In the genomic region with DNA sequence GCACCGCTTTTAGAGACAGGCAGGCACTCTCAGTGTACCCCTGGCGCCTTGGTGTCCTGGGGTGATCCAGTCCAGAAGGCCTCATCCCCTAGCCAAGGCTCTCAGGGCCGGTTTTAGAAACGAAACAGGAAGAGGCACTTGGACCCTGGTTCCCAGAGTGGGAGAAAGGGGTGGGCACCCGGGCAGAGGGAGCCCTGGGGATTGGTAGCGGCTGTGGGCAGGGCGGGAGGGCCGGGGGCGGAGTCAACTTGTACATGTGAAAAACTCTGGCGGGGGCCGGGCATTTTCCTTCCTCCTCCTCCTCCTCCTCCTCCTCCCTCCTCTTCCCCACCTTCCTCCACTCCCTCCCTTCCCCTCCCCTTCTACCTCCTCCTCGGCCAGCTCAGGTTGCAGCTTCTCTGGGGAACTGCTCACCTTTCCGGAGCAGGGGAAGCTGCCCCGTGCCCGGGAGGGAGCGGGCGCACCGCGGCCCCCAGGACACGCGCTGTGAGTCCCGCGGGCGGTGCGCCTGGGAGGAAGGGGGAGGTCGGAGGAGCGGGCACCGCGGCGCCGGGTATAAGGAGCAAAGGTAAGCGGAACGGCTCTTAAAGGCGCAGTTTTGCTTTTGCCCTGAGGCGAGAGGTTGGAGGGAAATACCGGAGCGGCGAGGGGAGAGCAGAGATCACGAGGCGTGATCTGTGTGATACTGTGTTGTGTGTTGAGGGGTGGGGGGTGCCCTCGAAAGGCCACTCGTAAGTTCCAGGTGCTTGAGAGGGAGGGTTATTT, we compare ENCODE assay signal across 2 cellular contexts.
TF ChIP-seq lines count a peak whose summit lies in the region.

A gene (plus strand): TSS at position 359 of the 765 bp plus-strand sequence. CDS start 18,499 bp downstream, outside the sequence.

TF ChIP-seq in A549, 52 proteins besides CTCF, POLR2A, EP300 and RAD21 (continued from another document):
- TF ChIP-seq HOXA7 (CRISPR knock-in tag; IDR thresholded peaks at IDR 0.05) (no peak), RNF2 (IDR thresholded peaks at IDR 0.05; ENCODE audit: borderline replicate concordance, low read depth) (peak; percentile 61; the same call in 1 of the 2 replicates), EHMT2 (IDR thresholded peaks at IDR 0.05; ENCODE audit: low read depth) (no peak), NR3C1 (IDR thresholded peaks at IDR 0.05) (no peak), TP53 (CRISPR knock-in tag; IDR thresholded peaks at IDR 0.05) (no peak)
- TF ChIP-seq, protein P1, sequence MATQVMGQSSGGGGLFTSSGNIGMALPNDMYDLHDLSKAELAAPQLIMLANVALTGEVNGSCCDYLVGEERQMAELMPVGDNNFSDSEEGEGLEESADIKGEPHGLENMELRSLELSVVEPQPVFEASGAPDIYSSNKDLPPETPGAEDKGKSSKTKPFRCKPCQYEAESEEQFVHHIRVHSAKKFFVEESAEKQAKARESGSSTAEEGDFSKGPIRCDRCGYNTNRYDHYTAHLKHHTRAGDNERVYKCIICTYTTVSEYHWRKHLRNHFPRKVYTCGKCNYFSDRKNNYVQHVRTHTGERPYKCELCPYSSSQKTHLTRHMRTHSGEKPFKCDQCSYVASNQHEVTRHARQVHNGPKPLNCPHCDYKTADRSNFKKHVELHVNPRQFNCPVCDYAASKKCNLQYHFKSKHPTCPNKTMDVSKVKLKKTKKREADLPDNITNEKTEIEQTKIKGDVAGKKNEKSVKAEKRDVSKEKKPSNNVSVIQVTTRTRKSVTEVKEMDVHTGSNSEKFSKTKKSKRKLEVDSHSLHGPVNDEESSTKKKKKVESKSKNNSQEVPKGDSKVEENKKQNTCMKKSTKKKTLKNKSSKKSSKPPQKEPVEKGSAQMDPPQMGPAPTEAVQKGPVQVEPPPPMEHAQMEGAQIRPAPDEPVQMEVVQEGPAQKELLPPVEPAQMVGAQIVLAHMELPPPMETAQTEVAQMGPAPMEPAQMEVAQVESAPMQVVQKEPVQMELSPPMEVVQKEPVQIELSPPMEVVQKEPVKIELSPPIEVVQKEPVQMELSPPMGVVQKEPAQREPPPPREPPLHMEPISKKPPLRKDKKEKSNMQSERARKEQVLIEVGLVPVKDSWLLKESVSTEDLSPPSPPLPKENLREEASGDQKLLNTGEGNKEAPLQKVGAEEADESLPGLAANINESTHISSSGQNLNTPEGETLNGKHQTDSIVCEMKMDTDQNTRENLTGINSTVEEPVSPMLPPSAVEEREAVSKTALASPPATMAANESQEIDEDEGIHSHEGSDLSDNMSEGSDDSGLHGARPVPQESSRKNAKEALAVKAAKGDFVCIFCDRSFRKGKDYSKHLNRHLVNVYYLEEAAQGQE (IDR thresholded peaks at IDR 0.05) = no peak

TF ChIP-seq in HEK293, 187 proteins besides CTCF, POLR2A, EP300 and RAD21 (continued from another document and continues in another):
- TF ChIP-seq, protein P2, sequence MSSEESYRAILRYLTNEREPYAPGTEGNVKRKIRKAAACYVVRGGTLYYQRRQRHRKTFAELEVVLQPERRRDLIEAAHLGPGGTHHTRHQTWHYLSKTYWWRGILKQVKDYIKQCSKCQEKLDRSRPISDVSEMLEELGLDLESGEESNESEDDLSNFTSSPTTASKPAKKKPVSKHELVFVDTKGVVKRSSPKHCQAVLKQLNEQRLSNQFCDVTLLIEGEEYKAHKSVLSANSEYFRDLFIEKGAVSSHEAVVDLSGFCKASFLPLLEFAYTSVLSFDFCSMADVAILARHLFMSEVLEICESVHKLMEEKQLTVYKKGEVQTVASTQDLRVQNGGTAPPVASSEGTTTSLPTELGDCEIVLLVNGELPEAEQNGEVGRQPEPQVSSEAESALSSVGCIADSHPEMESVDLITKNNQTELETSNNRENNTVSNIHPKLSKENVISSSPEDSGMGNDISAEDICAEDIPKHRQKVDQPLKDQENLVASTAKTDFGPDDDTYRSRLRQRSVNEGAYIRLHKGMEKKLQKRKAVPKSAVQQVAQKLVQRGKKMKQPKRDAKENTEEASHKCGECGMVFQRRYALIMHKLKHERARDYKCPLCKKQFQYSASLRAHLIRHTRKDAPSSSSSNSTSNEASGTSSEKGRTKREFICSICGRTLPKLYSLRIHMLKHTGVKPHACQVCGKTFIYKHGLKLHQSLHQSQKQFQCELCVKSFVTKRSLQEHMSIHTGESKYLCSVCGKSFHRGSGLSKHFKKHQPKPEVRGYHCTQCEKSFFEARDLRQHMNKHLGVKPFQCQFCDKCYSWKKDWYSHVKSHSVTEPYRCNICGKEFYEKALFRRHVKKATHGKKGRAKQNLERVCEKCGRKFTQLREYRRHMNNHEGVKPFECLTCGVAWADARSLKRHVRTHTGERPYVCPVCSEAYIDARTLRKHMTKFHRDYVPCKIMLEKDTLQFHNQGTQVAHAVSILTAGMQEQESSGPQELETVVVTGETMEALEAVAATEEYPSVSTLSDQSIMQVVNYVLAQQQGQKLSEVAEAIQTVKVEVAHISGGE (tag by site-specific recombination; conservative IDR thresholded peaks at IDR 0.05; ENCODE audit: low read depth) = peak; percentile 53; the same call in 1 of the 2 replicates
- peak; percentile 92 for TF ChIP-seq SP3 (tag by site-specific recombination; IDR thresholded peaks at IDR 0.05)
- no peak for TF ChIP-seq MEIS1 (CRISPR knock-in tag; IDR thresholded peaks at IDR 0.05; ENCODE audit: borderline replicate concordance)
- TF ChIP-seq ZBTB7A (tag by site-specific recombination; IDR thresholded peaks at IDR 0.05; ENCODE audit: low read depth) = peak; percentile 41; the same call in 1 of the 2 replicates
- peak; percentile 62; the same call in 1 of the 2 replicates for TF ChIP-seq KLF1 (tag by site-specific recombination; IDR thresholded peaks at IDR 0.05)
- TF ChIP-seq, protein P3, sequence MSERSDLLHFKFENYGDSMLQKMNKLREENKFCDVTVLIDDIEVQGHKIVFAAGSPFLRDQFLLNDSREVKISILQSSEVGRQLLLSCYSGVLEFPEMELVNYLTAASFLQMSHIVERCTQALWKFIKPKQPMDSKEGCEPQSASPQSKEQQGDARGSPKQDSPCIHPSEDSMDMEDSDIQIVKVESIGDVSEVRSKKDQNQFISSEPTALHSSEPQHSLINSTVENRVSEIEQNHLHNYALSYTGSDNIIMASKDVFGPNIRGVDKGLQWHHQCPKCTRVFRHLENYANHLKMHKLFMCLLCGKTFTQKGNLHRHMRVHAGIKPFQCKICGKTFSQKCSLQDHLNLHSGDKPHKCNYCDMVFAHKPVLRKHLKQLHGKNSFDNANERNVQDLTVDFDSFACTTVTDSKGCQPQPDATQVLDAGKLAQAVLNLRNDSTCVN (tag by site-specific recombination; optimal IDR thresholded peaks at IDR 0.05) = peak; percentile 83
- TF ChIP-seq ZNF23 (tag by site-specific recombination; IDR thresholded peaks at IDR 0.05; ENCODE audit: borderline replicate concordance) = no peak
- TF ChIP-seq, protein P4, sequence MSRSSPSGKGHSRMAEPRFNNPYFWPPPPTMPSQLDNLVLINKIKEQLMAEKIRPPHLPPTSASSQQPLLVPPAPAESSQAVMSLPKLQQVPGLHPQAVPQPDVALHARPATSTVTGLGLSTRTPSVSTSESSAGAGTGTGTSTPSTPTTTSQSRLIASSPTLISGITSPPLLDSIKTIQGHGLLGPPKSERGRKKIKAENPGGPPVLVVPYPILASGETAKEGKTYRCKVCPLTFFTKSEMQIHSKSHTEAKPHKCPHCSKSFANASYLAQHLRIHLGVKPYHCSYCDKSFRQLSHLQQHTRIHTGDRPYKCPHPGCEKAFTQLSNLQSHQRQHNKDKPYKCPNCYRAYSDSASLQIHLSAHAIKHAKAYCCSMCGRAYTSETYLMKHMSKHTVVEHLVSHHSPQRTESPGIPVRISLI (tag by site-specific recombination; IDR thresholded peaks at IDR 0.05) = 0 out of 2 replicates have a peak, but pooled peaks have one; percentile 30
- peak; percentile 86 for TF ChIP-seq GLIS2 (tag by site-specific recombination; IDR thresholded peaks at IDR 0.05)
- TF ChIP-seq, protein P5, sequence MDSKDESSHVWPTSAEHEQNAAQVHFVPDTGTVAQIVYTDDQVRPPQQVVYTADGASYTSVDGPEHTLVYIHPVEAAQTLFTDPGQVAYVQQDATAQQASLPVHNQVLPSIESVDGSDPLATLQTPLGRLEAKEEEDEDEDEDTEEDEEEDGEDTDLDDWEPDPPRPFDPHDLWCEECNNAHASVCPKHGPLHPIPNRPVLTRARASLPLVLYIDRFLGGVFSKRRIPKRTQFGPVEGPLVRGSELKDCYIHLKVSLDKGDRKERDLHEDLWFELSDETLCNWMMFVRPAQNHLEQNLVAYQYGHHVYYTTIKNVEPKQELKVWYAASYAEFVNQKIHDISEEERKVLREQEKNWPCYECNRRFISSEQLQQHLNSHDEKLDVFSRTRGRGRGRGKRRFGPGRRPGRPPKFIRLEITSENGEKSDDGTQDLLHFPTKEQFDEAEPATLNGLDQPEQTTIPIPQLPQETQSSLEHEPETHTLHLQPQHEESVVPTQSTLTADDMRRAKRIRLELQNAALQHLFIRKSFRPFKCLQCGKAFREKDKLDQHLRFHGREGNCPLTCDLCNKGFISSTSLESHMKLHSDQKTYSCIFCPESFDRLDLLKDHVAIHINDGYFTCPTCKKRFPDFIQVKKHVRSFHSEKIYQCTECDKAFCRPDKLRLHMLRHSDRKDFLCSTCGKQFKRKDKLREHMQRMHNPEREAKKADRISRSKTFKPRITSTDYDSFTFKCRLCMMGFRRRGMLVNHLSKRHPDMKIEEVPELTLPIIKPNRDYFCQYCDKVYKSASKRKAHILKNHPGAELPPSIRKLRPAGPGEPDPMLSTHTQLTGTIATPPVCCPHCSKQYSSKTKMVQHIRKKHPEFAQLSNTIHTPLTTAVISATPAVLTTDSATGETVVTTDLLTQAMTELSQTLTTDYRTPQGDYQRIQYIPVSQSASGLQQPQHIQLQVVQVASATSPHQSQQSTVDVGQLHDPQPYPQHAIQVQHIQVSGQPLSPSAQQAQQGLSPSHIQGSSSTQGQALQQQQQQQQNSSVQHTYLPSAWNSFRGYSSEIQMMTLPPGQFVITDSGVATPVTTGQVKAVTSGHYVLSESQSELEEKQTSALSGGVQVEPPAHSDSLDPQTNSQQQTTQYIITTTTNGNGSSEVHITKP (tag by site-specific recombination; IDR thresholded peaks at IDR 0.05) = peak; percentile 88
- TF ChIP-seq, protein P6, sequence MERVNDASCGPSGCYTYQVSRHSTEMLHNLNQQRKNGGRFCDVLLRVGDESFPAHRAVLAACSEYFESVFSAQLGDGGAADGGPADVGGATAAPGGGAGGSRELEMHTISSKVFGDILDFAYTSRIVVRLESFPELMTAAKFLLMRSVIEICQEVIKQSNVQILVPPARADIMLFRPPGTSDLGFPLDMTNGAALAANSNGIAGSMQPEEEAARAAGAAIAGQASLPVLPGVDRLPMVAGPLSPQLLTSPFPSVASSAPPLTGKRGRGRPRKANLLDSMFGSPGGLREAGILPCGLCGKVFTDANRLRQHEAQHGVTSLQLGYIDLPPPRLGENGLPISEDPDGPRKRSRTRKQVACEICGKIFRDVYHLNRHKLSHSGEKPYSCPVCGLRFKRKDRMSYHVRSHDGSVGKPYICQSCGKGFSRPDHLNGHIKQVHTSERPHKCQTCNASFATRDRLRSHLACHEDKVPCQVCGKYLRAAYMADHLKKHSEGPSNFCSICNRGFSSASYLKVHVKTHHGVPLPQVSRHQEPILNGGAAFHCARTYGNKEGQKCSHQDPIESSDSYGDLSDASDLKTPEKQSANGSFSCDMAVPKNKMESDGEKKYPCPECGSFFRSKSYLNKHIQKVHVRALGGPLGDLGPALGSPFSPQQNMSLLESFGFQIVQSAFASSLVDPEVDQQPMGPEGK (tag by site-specific recombination; IDR thresholded peaks at IDR 0.05) = peak; percentile 96
- no peak for TF ChIP-seq ZNF184 (tag by site-specific recombination; IDR thresholded peaks at IDR 0.05)
- TF ChIP-seq, protein P7, sequence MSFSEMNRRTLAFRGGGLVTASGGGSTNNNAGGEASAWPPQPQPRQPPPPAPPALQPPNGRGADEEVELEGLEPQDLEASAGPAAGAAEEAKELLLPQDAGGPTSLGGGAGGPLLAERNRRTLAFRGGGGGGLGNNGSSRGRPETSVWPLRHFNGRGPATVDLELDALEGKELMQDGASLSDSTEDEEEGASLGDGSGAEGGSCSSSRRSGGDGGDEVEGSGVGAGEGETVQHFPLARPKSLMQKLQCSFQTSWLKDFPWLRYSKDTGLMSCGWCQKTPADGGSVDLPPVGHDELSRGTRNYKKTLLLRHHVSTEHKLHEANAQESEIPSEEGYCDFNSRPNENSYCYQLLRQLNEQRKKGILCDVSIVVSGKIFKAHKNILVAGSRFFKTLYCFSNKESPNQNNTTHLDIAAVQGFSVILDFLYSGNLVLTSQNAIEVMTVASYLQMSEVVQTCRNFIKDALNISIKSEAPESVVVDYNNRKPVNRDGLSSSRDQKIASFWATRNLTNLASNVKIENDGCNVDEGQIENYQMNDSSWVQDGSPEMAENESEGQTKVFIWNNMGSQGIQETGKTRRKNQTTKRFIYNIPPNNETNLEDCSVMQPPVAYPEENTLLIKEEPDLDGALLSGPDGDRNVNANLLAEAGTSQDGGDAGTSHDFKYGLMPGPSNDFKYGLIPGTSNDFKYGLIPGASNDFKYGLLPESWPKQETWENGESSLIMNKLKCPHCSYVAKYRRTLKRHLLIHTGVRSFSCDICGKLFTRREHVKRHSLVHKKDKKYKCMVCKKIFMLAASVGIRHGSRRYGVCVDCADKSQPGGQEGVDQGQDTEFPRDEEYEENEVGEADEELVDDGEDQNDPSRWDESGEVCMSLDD (tag by site-specific recombination; IDR thresholded peaks at IDR 0.05) = peak; percentile 58
- TF ChIP-seq TCF7L2 (IDR thresholded peaks at IDR 0.05; ENCODE audit: borderline replicate concordance, low read depth, low read length) = no peak
- TF ChIP-seq ZNF629 (tag by site-specific recombination; IDR thresholded peaks at IDR 0.05) = peak; percentile 38; the same call in 1 of the 2 replicates
- TF ChIP-seq, protein P8, sequence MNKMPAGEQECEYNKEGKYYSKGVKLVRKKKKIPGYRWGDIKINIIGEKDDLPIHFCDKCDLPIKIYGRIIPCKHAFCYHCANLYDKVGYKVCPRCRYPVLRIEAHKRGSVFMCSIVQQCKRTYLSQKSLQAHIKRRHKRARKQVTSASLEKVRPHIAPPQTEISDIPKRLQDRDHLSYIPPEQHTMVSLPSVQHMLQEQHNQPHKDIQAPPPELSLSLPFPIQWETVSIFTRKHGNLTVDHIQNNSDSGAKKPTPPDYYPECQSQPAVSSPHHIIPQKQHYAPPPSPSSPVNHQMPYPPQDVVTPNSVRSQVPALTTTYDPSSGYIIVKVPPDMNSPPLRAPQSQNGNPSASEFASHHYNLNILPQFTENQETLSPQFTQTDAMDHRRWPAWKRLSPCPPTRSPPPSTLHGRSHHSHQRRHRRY (tag by site-specific recombination; IDR thresholded peaks at IDR 0.05) = no peak
- no peak for TF ChIP-seq OVOL3 (tag by site-specific recombination; IDR thresholded peaks at IDR 0.05)
- no peak for TF ChIP-seq YY2 (tag by site-specific recombination; IDR thresholded peaks at IDR 0.05)
- peak; percentile 36; the same call in 1 of the 2 replicates for TF ChIP-seq KLF10 (tag by site-specific recombination; IDR thresholded peaks at IDR 0.05)
- 0 out of 2 replicates have a peak, but pooled peaks have one; percentile 74 for TF ChIP-seq MZF1 (tag by site-specific recombination; IDR thresholded peaks at IDR 0.05; ENCODE audit: borderline replicate concordance)
- TF ChIP-seq, protein P9, sequence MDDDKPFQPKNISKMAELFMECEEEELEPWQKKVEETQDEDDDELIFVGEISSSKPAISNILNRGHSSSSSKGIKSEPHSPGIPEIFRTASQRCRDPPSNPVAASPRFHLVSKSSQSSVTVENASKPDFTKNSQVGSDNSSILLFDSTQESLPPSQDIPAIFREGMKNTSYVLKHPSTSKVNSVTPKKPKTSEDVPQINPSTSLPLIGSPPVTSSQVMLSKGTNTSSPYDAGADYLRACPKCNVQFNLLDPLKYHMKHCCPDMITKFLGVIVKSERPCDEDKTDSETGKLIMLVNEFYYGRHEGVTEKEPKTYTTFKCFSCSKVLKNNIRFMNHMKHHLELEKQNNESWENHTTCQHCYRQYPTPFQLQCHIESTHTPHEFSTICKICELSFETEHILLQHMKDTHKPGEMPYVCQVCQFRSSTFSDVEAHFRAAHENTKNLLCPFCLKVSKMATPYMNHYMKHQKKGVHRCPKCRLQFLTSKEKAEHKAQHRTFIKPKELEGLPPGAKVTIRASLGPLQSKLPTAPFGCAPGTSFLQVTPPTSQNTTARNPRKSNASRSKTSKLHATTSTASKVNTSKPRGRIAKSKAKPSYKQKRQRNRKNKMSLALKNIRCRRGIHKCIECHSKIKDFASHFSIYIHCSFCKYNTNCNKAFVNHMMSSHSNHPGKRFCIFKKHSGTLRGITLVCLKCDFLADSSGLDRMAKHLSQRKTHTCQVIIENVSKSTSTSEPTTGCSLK (tag by site-specific recombination; IDR thresholded peaks at IDR 0.05) = no peak
